Comparison of ENCODE assay signal across 26 cellular contexts in the genomic region with DNA sequence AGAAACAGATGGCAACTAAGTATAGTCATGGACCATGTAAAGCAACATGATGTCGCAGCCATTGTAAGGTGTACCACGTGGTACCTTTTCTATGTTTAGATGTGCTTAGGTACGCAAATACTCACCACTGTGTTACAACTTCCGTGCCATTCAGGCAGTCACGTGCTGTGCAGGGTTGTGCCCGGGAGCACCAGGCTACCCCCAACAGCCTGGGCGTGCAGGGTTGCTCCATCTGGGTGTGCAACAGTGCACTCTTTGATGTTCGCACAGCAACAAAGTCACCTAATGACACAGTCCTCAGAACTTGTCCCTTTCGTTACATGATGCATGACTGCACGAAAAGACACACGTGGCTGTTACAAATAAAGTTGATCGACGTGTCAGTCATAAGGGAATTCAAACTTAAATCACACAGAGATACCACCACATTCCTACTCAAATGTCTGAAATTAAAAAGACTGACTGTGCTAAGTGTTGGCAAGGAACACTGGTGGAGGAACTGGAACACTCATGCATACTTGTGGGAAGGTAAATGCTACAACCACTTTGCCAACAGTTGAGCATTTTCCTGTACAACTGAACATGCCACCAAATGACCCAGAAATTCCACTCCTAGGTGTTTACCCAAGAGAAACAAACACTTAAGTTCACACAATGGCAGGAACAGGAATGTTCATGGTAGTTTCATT. TPM values are rescaled to one million over a fixed set of nuclear protein-coding genes. Genes with fewer than 3 reads are reported as not detected.
A peak's percentile ranks its signal among the peaks of the same experiment; 100 is the strongest.
DNase-seq lines count a peak whose midpoint lies in the region; ATAC-seq and TF ChIP-seq lines count a peak whose summit lies in the region.
"Had no signal": no experiment of that assay in that cellular context is flagged by ENCODE, and none has a peak within 500 bp of the region (broad histone marks: within the 10 kb centered on the region; RNA-seq: fewer than 3 reads in every experiment).

No MANE protein-coding gene starts in this region.

- H3K4me3 ChIP-seq in DOHH2 (ENCODE audit: low read length) (peak overlapping the region; percentile 42), lower lobe of right lung (no peak overlapping the region), tibial nerve (no peak overlapping the region), transverse colon (no peak overlapping the region), hepatocyte (no peak overlapping the region)
- H3K4me3 ChIP-seq: BLaER1, GM23248, SJCRH30 had no signal

- H3K4me2 ChIP-seq in DOHH2 (ENCODE audit: low read length) (peak overlapping the region; percentile 57), hepatocyte (no peak overlapping the region)
- H3K4me2 ChIP-seq: BLaER1 had no signal

- H3K27ac ChIP-seq in DOHH2 (ENCODE audit: low read depth, low read length) (peak overlapping the region; percentile 72), lower lobe of right lung (no peak overlapping the region), tibial nerve (no peak overlapping the region), transverse colon (no peak overlapping the region), hepatocyte (no peak overlapping the region)
- H3K27ac ChIP-seq: BLaER1, GM23248, SJCRH30 had no signal

- no peak for TF ChIP-seq CTCF in DOHH2 (IDR thresholded peaks at IDR 0.05; ENCODE audit: low read depth, low read length, poor library complexity, severe bottlenecking)
- TF ChIP-seq CTCF in chondrocyte (IDR thresholded peaks at IDR 0.05) = no peak
- TF ChIP-seq CTCF in lower lobe of right lung (IDR thresholded peaks at IDR 0.05) = no peak
- TF ChIP-seq CTCF in tibial nerve (IDR thresholded peaks at IDR 0.05) = no peak
- no peak for TF ChIP-seq CTCF in transverse colon (IDR thresholded peaks at IDR 0.05)
- no peak for TF ChIP-seq CTCF in hepatocyte (IDR thresholded peaks at IDR 0.05; ENCODE audit: poor library complexity)

- H3K9me2 ChIP-seq in DOHH2 (replicated peaks; ENCODE audit: control insufficient read depth, low read length) (no peaks in the 10 kb centered on the region), hepatocyte (replicated peaks; ENCODE audit: insufficient read depth) (no peaks in the 10 kb centered on the region)

- TF ChIP-seq POLR2A in tibial nerve (IDR thresholded peaks at IDR 0.05) = no peak
- TF ChIP-seq POLR2A in transverse colon (IDR thresholded peaks at IDR 0.05) = no peak

- H3K36me3 Mint-ChIP-seq in chondrocyte (ENCODE audit: low read depth) = peaks cover 2% of the 10 kb centered on the region
- H3K36me3 Mint-ChIP-seq: T-cell had no signal

- H3K27me3 ChIP-seq in DOHH2 (ENCODE audit: control insufficient read depth, low read length) = no peaks in the 10 kb centered on the region
- peaks cover 10% of the 10 kb centered on the region for H3K27me3 ChIP-seq in lower lobe of right lung (ENCODE audit: low read depth)
- H3K27me3 ChIP-seq in tibial nerve = peaks cover 0 to 15% of the 10 kb centered on the region in 2 donors
- H3K27me3 ChIP-seq in transverse colon = peaks cover under 1% of the 10 kb centered on the region
- peaks cover 4% of the 10 kb centered on the region for H3K27me3 ChIP-seq in hepatocyte
- H3K27me3 ChIP-seq: BLaER1, SJCRH30 had no signal

- H3K4me1 ChIP-seq in DOHH2 (ENCODE audit: control insufficient read depth, low read length) (peaks cover 56% of the 10 kb centered on the region), lower lobe of right lung (no peaks in the 10 kb centered on the region), tibial nerve (no peaks in the 10 kb centered on the region), transverse colon (peaks cover 0 to 11% (median 4%) of the 10 kb centered on the region in 4 donors), hepatocyte (ENCODE audit: insufficient read depth) (no peaks in the 10 kb centered on the region)

- DNase-seq in COLO668 (lab: John Stamatoyannopoulos, UW; ENCODE audit: unreplicated experiment) = peak; percentile 21
- DNase-seq in chondrocyte (ENCODE audit: low spot score) = peak; percentile 52
- DNase-seq in lower lobe of right lung = peak; percentile 8
- no peak for DNase-seq in tibial nerve (ENCODE audit: low spot score in 2 of 2)
- DNase-seq in transverse colon = no peak
- DNase-seq in activated gamma-delta T cell (lab: John Stamatoyannopoulos, UW) = no peak
- no peak for DNase-seq in hepatocyte (ENCODE audit: low spot score)
- DNase-seq: Caco-2; CD4-positive, alpha-beta T cell; DMS 273 treated with DMSO at 0.1 percent for 48 hours; GM23248; H7; HFFc6; KG1; NCI-H1048; NCI-H1417; NCI-H1694; NCI-H2029 treated with DMSO at 0.1 percent for 48 hours; NCI-H2227 treated with DMSO at 0.1 percent for 48 hours; NCI-H524; NCI-H748 treated with DMSO at 0.1 percent for 48 hours; SJCRH30; T-cell had no signal

- H3K36me3 ChIP-seq in DOHH2 (ENCODE audit: control insufficient read depth, low read length) (0 out of 2 replicates have a peak, but pooled peaks cover 3% of the 10 kb centered on the region), lower lobe of right lung (no peaks in the 10 kb centered on the region), tibial nerve (no peaks in the 10 kb centered on the region), transverse colon (no peaks in the 10 kb centered on the region), hepatocyte (replicated peaks; ENCODE audit: insufficient read depth, low read depth) (no peaks in the 10 kb centered on the region)
- H3K36me3 ChIP-seq: BLaER1, SJCRH30 had no signal

- H3K9me3 Mint-ChIP-seq in chondrocyte (ENCODE audit: low read depth) = peaks cover 10% of the 10 kb centered on the region
- H3K9me3 Mint-ChIP-seq: CD4-positive, alpha-beta T cell; T-cell had no signal

- in situ Hi-C loops in transverse colon (cut with MboI; ENCODE audit: low pct_ligation_motif_present in 1 of 4, low pct_unique_long_range_greater_than_20kb in 1 of 4, low sequenced_read_pairs in 3 of 4) = no loop called here

- no peaks in the 10 kb centered on the region for H4K20me1 ChIP-seq in DOHH2 (ENCODE audit: control insufficient read depth, insufficient read depth, low read depth, low read length)
- no peaks in the 10 kb centered on the region for H4K20me1 ChIP-seq in hepatocyte (ENCODE audit: insufficient read depth, poor library complexity, severe bottlenecking)
- H4K20me1 ChIP-seq: BLaER1 had no signal

- no peak overlapping the region for H3K4me3 Mint-ChIP-seq in chondrocyte (ENCODE audit: unreplicated experiment)
- H3K4me3 Mint-ChIP-seq: CD4-positive, alpha-beta T cell; HFFc6; T-cell had no signal

- TF ChIP-seq EP300 in tibial nerve (IDR thresholded peaks at IDR 0.05) = no peak
- TF ChIP-seq EP300 in transverse colon (IDR thresholded peaks at IDR 0.05; ENCODE audit: low read depth) = no peak

- H2AFZ ChIP-seq in hepatocyte = no peak overlapping the region
- H2AFZ ChIP-seq: GM23248 had no signal

- ATAC-seq in lower lobe of right lung = no peak
- ATAC-seq: T-cell had no signal

- 92% methylated on average over 13 of the region's 13 CpGs for WGBS in tibial nerve, 2 donors
- 81 to 92% methylated on average over 2 to 13 of the region's 13 CpGs for WGBS in transverse colon (ENCODE audit: low coverage in 1 of 2), 2 donors
- 91% methylated on average over 13 of the region's 13 CpGs for WGBS in hepatocyte (ENCODE audit: low lambda C conversion rate, missing lambda C conversion rate)

- H3K4me1 Mint-ChIP-seq in chondrocyte (ENCODE audit: low read depth) = no peaks in the 10 kb centered on the region

- H3K27me3 Mint-ChIP-seq in chondrocyte (ENCODE audit: low read depth) = peaks cover 13% of the 10 kb centered on the region

- H3K79me2 ChIP-seq in DOHH2 (ENCODE audit: control insufficient read depth, low read length) = no peaks in the 10 kb centered on the region
- no peaks in the 10 kb centered on the region for H3K79me2 ChIP-seq in hepatocyte

- peaks cover 19% of the 10 kb centered on the region for H3F3A ChIP-seq in DOHH2 (ENCODE audit: control insufficient read depth, insufficient read depth)

- H3K9me3 ChIP-seq in DOHH2 (ENCODE audit: control insufficient read depth, insufficient read depth, low read length) (peaks cover 16% of the 10 kb centered on the region), lower lobe of right lung (no peaks in the 10 kb centered on the region), tibial nerve (peaks cover 0 to 6% (median 0%) of the 10 kb centered on the region in 4 donors), transverse colon (no peaks in the 10 kb centered on the region), hepatocyte (ENCODE audit: low read depth) (no peaks in the 10 kb centered on the region)
- H3K9me3 ChIP-seq: Caco-2 had no signal

- intact Hi-C loops in lower lobe of right lung (cut with DNase I) = no loop called here
- intact Hi-C loops in transverse colon (cut with DNase I; ENCODE audit: low total_unique reads) = no loop called here

- no peak overlapping the region for H3K27ac Mint-ChIP-seq in chondrocyte (ENCODE audit: unreplicated experiment)
- H3K27ac Mint-ChIP-seq: CD4-positive, alpha-beta T cell; HFFc6; T-cell had no signal

RNA-seq across cellular contexts. Expression of gene CPLX1, which starts 24.3 kb away (rescaled TPM):
- total RNA-seq in chondrocyte (not detected in 3 replicates), lower lobe of right lung (3.9 TPM), tibial nerve (1 to 10 TPM in 3 of 4 donors, not detected in 1; 1.8 to 2.4 (median 2.4) TPM), transverse colon (1 to 10 TPM in 1 of 4 donors, under 1 TPM in 2, not detected in 1; 0.32 to 3.7 (median 0.41) TPM), hepatocyte (0.16 and 0.30 TPM in 2 replicates)
- polyA plus RNA-seq in hepatocyte = 1.6 and 2.0 TPM in 2 replicates
- total RNA-seq: GM23248 had no signal
- polyA plus RNA-seq: AG04450, GM23248 had no signal

Comparison
In these comparisons a context has a peak if more than half of its experiments do, and no peak if none do; other contexts are left out.
1. DNase-seq: peak in COLO668 (single experiment), chondrocyte (single experiment) and lower lobe of right lung (single experiment); none in tibial nerve (0 of 2), transverse colon (single experiment), activated gamma-delta T cell (single experiment) and hepatocyte (single experiment).